Comparison of ENCODE assay signal across 18 cellular contexts in genomic region chr10:76723781-76724336, GRCh38.
"Had no signal": no experiment of that assay in that cellular context is flagged by ENCODE, and none has a peak within 500 bp of the region (broad histone marks: within the 10 kb centered on the region; RNA-seq: fewer than 3 reads in every experiment).

No MANE protein-coding gene starts in this region.

- ATAC-seq: activated T-cell treated with anti-CD3 and anti-CD28 coated beads, Interleukin-2, amount 50 U/mL, for 72 hours; lower lobe of right lung; natural killer cell treated with Interleukin-12 subunit alpha and Interleukin-12 subunit beta and Interleukin-15 and Interleukin-18, amount 100 ng/mL, for 72 hours; stimulated activated memory B cell treated with anti-CD40 and anti-IgM and Interleukin-4, amounts not matched to agents 10 μg/mL and 1 μg/mL and 100 μg/mL, for 72 hours had no signal

- DNase-seq: activated CD4-positive, alpha-beta T cell treated with anti-CD3 and anti-CD28 coated beads for 1 hour; activated CD8-positive, alpha-beta memory T cell treated with anti-CD3 and anti-CD28 coated beads for 24 hours; activated effector memory CD4-positive, alpha-beta T cell treated with anti-CD3 and anti-CD28 coated beads, Interleukin-2, amount 50 U/mL, for 16 hours; activated T-cell treated with anti-CD3 and anti-CD28 coated beads, Interleukin-2, amount 50 U/mL, for 72 hours; cerebellar nuclear complex; effector CD8-positive, alpha-beta T cell; esophagus squamous epithelium; lower lobe of right lung; nucleus accumbens; posterior cingulate gyrus; spleen; stimulated activated CD4-positive, alpha-beta T cell treated with anti-CD3 and anti-CD28 coated beads, Interleukin-4, amount 100 ng/mL, for 4 hours; testis; upper lobe of left lung had no signal

- H3K4me3 ChIP-seq: breast epithelium, esophagus squamous epithelium, lower lobe of right lung, spleen, testis, upper lobe of left lung had no signal

- H3K27me3 ChIP-seq: breast epithelium, esophagus squamous epithelium, spleen, testis, upper lobe of left lung had no signal

- H3K9me3 ChIP-seq: breast epithelium, esophagus squamous epithelium, lower lobe of right lung, spleen, testis, upper lobe of left lung had no signal

- H3K4me1 ChIP-seq: breast epithelium, esophagus squamous epithelium, lower lobe of right lung, spleen, testis, upper lobe of left lung had no signal

- H3K27ac ChIP-seq: breast epithelium, esophagus squamous epithelium, lower lobe of right lung, spleen, testis, upper lobe of left lung had no signal

- H3K27ac Mint-ChIP-seq: activated naive CD4-positive, alpha-beta T cell treated with anti-CD3 and anti-CD28 coated beads, Interleukin-2, amount 50 U/mL, for 24 hours; activated T-cell treated with anti-CD3 and anti-CD28 coated beads, Interleukin-2, amount 50 U/mL, for 72 hours; natural killer cell treated with Interleukin-12 subunit alpha and Interleukin-12 subunit beta and Interleukin-15 and Interleukin-18, amount 100 ng/mL, for 72 hours; stimulated activated memory B cell treated with anti-CD40 and anti-IgM and Interleukin-4, amounts not matched to agents 10 μg/mL and 1 μg/mL and 100 μg/mL, for 72 hours had no signal

- H3K36me3 ChIP-seq: breast epithelium, esophagus squamous epithelium, lower lobe of right lung, spleen, upper lobe of left lung had no signal

- H3K4me1 Mint-ChIP-seq: activated naive CD4-positive, alpha-beta T cell treated with anti-CD3 and anti-CD28 coated beads, Interleukin-2, amount 50 U/mL, for 24 hours; stimulated activated memory B cell treated with anti-CD40 and anti-IgM and Interleukin-4, amounts not matched to agents 10 μg/mL and 1 μg/mL and 100 μg/mL, for 72 hours had no signal

- H3K36me3 Mint-ChIP-seq: activated naive CD4-positive, alpha-beta T cell treated with anti-CD3 and anti-CD28 coated beads, Interleukin-2, amount 50 U/mL, for 24 hours; natural killer cell treated with Interleukin-12 subunit alpha and Interleukin-12 subunit beta and Interleukin-15 and Interleukin-18, amount 100 ng/mL, for 72 hours; stimulated activated memory B cell treated with anti-CD40 and anti-IgM and Interleukin-4, amounts not matched to agents 10 μg/mL and 1 μg/mL and 100 μg/mL, for 72 hours had no signal

- H3K4me3 Mint-ChIP-seq: activated naive CD4-positive, alpha-beta T cell treated with anti-CD3 and anti-CD28 coated beads, Interleukin-2, amount 50 U/mL, for 24 hours; activated T-cell treated with anti-CD3 and anti-CD28 coated beads, Interleukin-2, amount 50 U/mL, for 72 hours; natural killer cell treated with Interleukin-12 subunit alpha and Interleukin-12 subunit beta and Interleukin-15 and Interleukin-18, amount 100 ng/mL, for 72 hours; stimulated activated memory B cell treated with anti-CD40 and anti-IgM and Interleukin-4, amounts not matched to agents 10 μg/mL and 1 μg/mL and 100 μg/mL, for 72 hours had no signal

- H3K27me3 Mint-ChIP-seq: activated naive CD4-positive, alpha-beta T cell treated with anti-CD3 and anti-CD28 coated beads, Interleukin-2, amount 50 U/mL, for 24 hours; natural killer cell treated with Interleukin-12 subunit alpha and Interleukin-12 subunit beta and Interleukin-15 and Interleukin-18, amount 100 ng/mL, for 72 hours; stimulated activated memory B cell treated with anti-CD40 and anti-IgM and Interleukin-4, amounts not matched to agents 10 μg/mL and 1 μg/mL and 100 μg/mL, for 72 hours had no signal
